In genomic region chr7:35697414-35698175, GRCh38 we compare ENCODE assay signal across 12 cellular contexts. TPM values are rescaled to one million over a fixed set of nuclear protein-coding genes. Genes with fewer than 3 reads are reported as not detected.
DNase-seq lines count a peak whose midpoint lies in the region; ATAC-seq and TF ChIP-seq lines count a peak whose summit lies in the region.
"Had no signal": no experiment of that assay in that cellular context is flagged by ENCODE, and none has a peak within 500 bp of the region (broad histone marks: within the 10 kb centered on the region; RNA-seq: fewer than 3 reads in every experiment).

No MANE protein-coding gene starts in this region.

- no peak overlapping the region for H2AFZ ChIP-seq in neuronal stem cell (ENCODE audit: low read length)

- H3K4me3 Mint-ChIP-seq in activated naive CD4-positive, alpha-beta T cell treated with anti-CD3 and anti-CD28 coated beads, Interleukin-2, amount 50 U/mL, for 24 hours = peak overlapping the region; percentile 34
- no peak overlapping the region for H3K4me3 Mint-ChIP-seq in type B pancreatic cell

- no peaks in the 10 kb centered on the region for H3K27me3 ChIP-seq in neuronal stem cell (ENCODE audit: control insufficient read depth in 3 of 3, insufficient read depth in 3 of 3, low read depth in 1 of 3, low read length in 3 of 3)
- H3K27me3 ChIP-seq: neutrophil, transverse colon had no signal

- H3K4me1 Mint-ChIP-seq in activated naive CD4-positive, alpha-beta T cell treated with anti-CD3 and anti-CD28 coated beads, Interleukin-2, amount 50 U/mL, for 24 hours = peaks cover 30% of the 10 kb centered on the region
- H3K4me1 Mint-ChIP-seq in type B pancreatic cell (ENCODE audit: unreplicated experiment) = peaks cover 15% of the 10 kb centered on the region

- peaks cover 6% of the 10 kb centered on the region for H3K36me3 Mint-ChIP-seq in activated naive CD4-positive, alpha-beta T cell treated with anti-CD3 and anti-CD28 coated beads, Interleukin-2, amount 50 U/mL, for 24 hours
- peaks cover 15% of the 10 kb centered on the region for H3K36me3 Mint-ChIP-seq in type B pancreatic cell

- DNase-seq in activated naive CD4-positive, alpha-beta T cell (lab: John Stamatoyannopoulos, UW) = no peak
- peak; percentile 27 to 51 for DNase-seq in SW 1271 (lab: John Stamatoyannopoulos, UW)
- DNase-seq in fibroblast of villous mesenchyme (ENCODE audit: low read depth) = peak; percentile 88
- DNase-seq in type B pancreatic cell (ENCODE audit: extremely low spot score, unreplicated experiment) = no peak
- no peak for DNase-seq in posterior cingulate gyrus
- DNase-seq in neuronal stem cell (ENCODE audit: low spot score) = no peak
- DNase-seq: caudate nucleus, transverse colon had no signal

- no peak overlapping the region for H3K14ac ChIP-seq in neuronal stem cell (ENCODE audit: low read length)

- H3K27me3 Mint-ChIP-seq in activated naive CD4-positive, alpha-beta T cell treated with anti-CD3 and anti-CD28 coated beads, Interleukin-2, amount 50 U/mL, for 24 hours = no peaks in the 10 kb centered on the region
- no peaks in the 10 kb centered on the region for H3K27me3 Mint-ChIP-seq in type B pancreatic cell
- H3K27me3 Mint-ChIP-seq: B cell had no signal

- no peak overlapping the region for H2BK5ac ChIP-seq in neuronal stem cell (ENCODE audit: low read length)

- H2BK120ac ChIP-seq in neuronal stem cell (ENCODE audit: low read depth, low read length) = no peak overlapping the region

- peaks cover 2 to 3% of the 10 kb centered on the region in 2 donors for H3K4me1 ChIP-seq in neuronal stem cell (ENCODE audit: control insufficient read depth in 2 of 2, insufficient read depth in 1 of 2, low read depth in 1 of 2, low read length in 2 of 2)

- H3K18ac ChIP-seq in neuronal stem cell (ENCODE audit: low read length) = no peak overlapping the region

- no peak overlapping the region for H3K9ac ChIP-seq in neuronal stem cell (ENCODE audit: low read depth, low read length, poor library complexity)

- no peak overlapping the region for H2BK12ac ChIP-seq in neuronal stem cell (ENCODE audit: low read length)

- H3K23ac ChIP-seq in neuronal stem cell (ENCODE audit: low read depth, low read length, poor library complexity) = no peak overlapping the region

- TF ChIP-seq CTCF in fibroblast of villous mesenchyme (IDR thresholded peaks at IDR 0.05; ENCODE audit: insufficient read depth, low read depth, low read length) = no peak
- no peak for TF ChIP-seq CTCF in type B pancreatic cell (conservative IDR thresholded peaks at IDR 0.05)

- H4K8ac ChIP-seq in neuronal stem cell (ENCODE audit: low read depth, low read length) = no peak overlapping the region

- peaks cover 2 to 25% of the 10 kb centered on the region in 2 donors for H3K36me3 ChIP-seq in neuronal stem cell (replicated peaks in 1 of 2; ENCODE audit: control insufficient read depth in 2 of 2, insufficient read depth in 2 of 2, low read length in 2 of 2)
- H3K36me3 ChIP-seq: neutrophil, transverse colon had no signal

- no CpG with 5 or more reads among the region's 10 CpGs for WGBS in neuronal stem cell (ENCODE audit: extremely low coverage in 2 of 2, insufficient read length in 2 of 2, insufficient replicate concordance in 1 of 2), 2 donors

- no peak overlapping the region for H3K27ac ChIP-seq in neuronal stem cell (replicated peaks; ENCODE audit: low read length)
- H3K27ac ChIP-seq: neutrophil, transverse colon had no signal

- intact Hi-C loops in posterior cingulate gyrus (cut with DNase I) = no loop called here

- H3K9me3 ChIP-seq in neuronal stem cell (replicated peaks in 1 of 2; ENCODE audit: control insufficient read depth in 2 of 2, insufficient read depth in 1 of 2, low read depth in 1 of 2, low read length in 2 of 2) = peaks cover 0 to under 1% of the 10 kb centered on the region in 2 donors
- H3K9me3 ChIP-seq: neutrophil, transverse colon had no signal

- H3K4me3 ChIP-seq in fibroblast of villous mesenchyme (ENCODE audit: low read depth, low read length) = no peak overlapping the region
- no peak overlapping the region for H3K4me3 ChIP-seq in neuronal stem cell (ENCODE audit: low read length in 2 of 2)
- H3K4me3 ChIP-seq: transverse colon had no signal

- H3K4ac ChIP-seq in neuronal stem cell (ENCODE audit: low read length) = no peak overlapping the region

- no peaks in the 10 kb centered on the region for H3K79me1 ChIP-seq in neuronal stem cell (ENCODE audit: low read depth, low read length)

- H4K91ac ChIP-seq in neuronal stem cell (ENCODE audit: low read depth, low read length, poor library complexity) = no peak overlapping the region

- no peak for ATAC-seq in HG03039 (IDR thresholded peaks at IDR 0.05; ENCODE audit: unreplicated experiment)

- no peaks in the 10 kb centered on the region for H3K9me3 Mint-ChIP-seq in activated naive CD4-positive, alpha-beta T cell treated with anti-CD3 and anti-CD28 coated beads, Interleukin-2, amount 50 U/mL, for 24 hours
- H3K9me3 Mint-ChIP-seq in type B pancreatic cell = no peaks in the 10 kb centered on the region

- no peak overlapping the region for H3K4me2 ChIP-seq in neuronal stem cell (ENCODE audit: insufficient read depth, low read length, poor library complexity, severe bottlenecking)

- H2BK15ac ChIP-seq in neuronal stem cell (ENCODE audit: low read length) = no peak overlapping the region

- H2AK5ac ChIP-seq in neuronal stem cell (ENCODE audit: low read depth, low read length) = no peak overlapping the region

- no peak overlapping the region for H3K27ac Mint-ChIP-seq in activated naive CD4-positive, alpha-beta T cell treated with anti-CD3 and anti-CD28 coated beads, Interleukin-2, amount 50 U/mL, for 24 hours
- peak overlapping the region; percentile 63 for H3K27ac Mint-ChIP-seq in type B pancreatic cell

RNA-seq across cellular contexts. Expression of gene HERPUD2, which starts 2.7 kb away (rescaled TPM):
- total RNA-seq in fibroblast of villous mesenchyme (23.2 and 30.7 TPM in 2 replicates), type B pancreatic cell (ENCODE audit: low replicate concordance) (29.8 and 30.0 TPM in 2 replicates)
- 36.4 TPM for polyA plus RNA-seq in neuronal stem cell (2013, experiment 1 of 2)
- 37.9 TPM for polyA plus RNA-seq in neuronal stem cell (2013, experiment 2 of 2)

Comparison
In these comparisons a context has a peak if more than half of its experiments do, and no peak if none do; other contexts are left out.
1. DNase-seq: peak in SW 1271 (2 of 2) and fibroblast of villous mesenchyme (single experiment); none in activated naive CD4-positive, alpha-beta T cell (0 of 4), type B pancreatic cell (single experiment), posterior cingulate gyrus (0 of 10) and neuronal stem cell (single experiment).